2 cellular contexts compared by ENCODE assay signal in genomic region chr20:50709574-50709973, GRCh38.
TF ChIP-seq lines count a peak whose summit lies in the region.

No MANE protein-coding gene starts in this region.

TF ChIP-seq in IMR-90, 13 proteins besides CTCF, POLR2A, EP300 and RAD21:
- TF ChIP-seq FOS (IDR thresholded peaks at IDR 0.05; ENCODE audit: low read depth, low read length) (no peak), NFE2L2 (IDR thresholded peaks at IDR 0.05; ENCODE audit: low read depth, low read length) (no peak), MAFK (IDR thresholded peaks at IDR 0.05; ENCODE audit: low read depth, low read length) (no peak), BHLHE40 (IDR thresholded peaks at IDR 0.05; ENCODE audit: low read depth, low read length) (no peak), MXI1 (IDR thresholded peaks at IDR 0.05; ENCODE audit: borderline replicate concordance, low read depth, low read length) (no peak), RCOR1 (IDR thresholded peaks at IDR 0.05; ENCODE audit: insufficient replicate concordance, low read length) (no peak), CHD1 (IDR thresholded peaks at IDR 0.05; ENCODE audit: low read depth, low read length) (no peak), RFX5 (IDR thresholded peaks at IDR 0.05; ENCODE audit: low read depth, low read length) (no peak), MAZ (IDR thresholded peaks at IDR 0.05; ENCODE audit: borderline replicate concordance, low read depth, low read length) (no peak)

TF ChIP-seq in K562, 482 proteins besides CTCF, POLR2A, EP300 and RAD21:
- no peak for TF ChIP-seq ZNF3 (CRISPR knock-in tag; IDR thresholded peaks at IDR 0.05)
- TF ChIP-seq EWSR1 (IDR thresholded peaks at IDR 0.05; ENCODE audit: borderline replicate concordance, low read depth, partially characterized antibody): peak; percentile 7
- TF ChIP-seq SMARCA4 (IDR thresholded peaks at IDR 0.05): no peak
- TF ChIP-seq CBFB (CRISPR knock-in tag; IDR thresholded peaks at IDR 0.05): no peak
- TF ChIP-seq ZBTB11 (CRISPR knock-in tag; IDR thresholded peaks at IDR 0.05): peak in 1 of 3 experiments; percentile 69; a peak in 2 of 6 replicates
TF ChIP-seq in K562: peak in this region for 2.
